In the genomic region with DNA sequence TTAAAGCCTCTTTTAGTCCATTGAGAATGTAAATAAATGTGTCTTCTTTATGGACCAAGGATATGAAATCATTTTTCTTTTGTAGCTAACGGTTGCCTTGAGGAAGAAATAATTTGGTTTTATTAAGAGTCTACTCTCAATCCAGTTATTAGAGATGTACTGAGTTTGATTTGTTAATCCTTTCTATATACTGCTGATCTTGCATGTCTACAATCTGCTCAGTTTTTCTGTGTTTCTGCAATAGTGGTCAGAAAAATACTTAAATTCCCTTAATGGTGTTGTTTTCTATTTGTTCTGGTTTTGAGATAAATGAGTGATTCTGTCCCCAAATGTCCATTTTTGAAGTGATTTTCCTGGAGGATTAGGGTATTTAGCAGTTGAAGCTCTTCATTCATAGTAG, we compare ENCODE assay signal across 26 cellular contexts.
"Had no signal": no experiment of that assay in that cellular context is flagged by ENCODE, and none has a peak within 500 bp of the region (broad histone marks: within the 10 kb centered on the region; RNA-seq: fewer than 3 reads in every experiment).

No MANE protein-coding gene starts in this region.

- H3K27ac ChIP-seq: breast epithelium, colonic mucosa, epithelial cell of prostate, gastroesophageal sphincter, thyroid gland, VCaP had no signal

- H3K4me3 ChIP-seq: breast epithelium, colonic mucosa, dorsolateral prefrontal cortex, gastroesophageal sphincter, thyroid gland had no signal

- H3K9me3 Mint-ChIP-seq: activated naive CD4-positive, alpha-beta T cell treated with anti-CD3 and anti-CD28 coated beads, Interleukin-2, amount 50 U/mL, for 72 hours; endodermal cell; mesothelial cell of epicardium; natural killer cell treated with Interleukin-12 subunit alpha and Interleukin-12 subunit beta and Interleukin-15 and Interleukin-18, amount 100 ng/mL, for 72 hours; stimulated activated naive CD8-positive, alpha-beta T cell treated with anti-CD3 and anti-CD28 coated beads, Interleukin-15, Interleukin-2, amounts not matched to agents 100 ng/mL and 50 ng/mL, for 24 hours had no signal

- H3K27ac Mint-ChIP-seq: activated naive CD4-positive, alpha-beta T cell treated with anti-CD3 and anti-CD28 coated beads, Interleukin-2, amount 50 U/mL, for 72 hours; endodermal cell; mesothelial cell of epicardium; natural killer cell treated with Interleukin-12 subunit alpha and Interleukin-12 subunit beta and Interleukin-15 and Interleukin-18, amount 100 ng/mL, for 72 hours; progenitor cell of endocrine pancreas; stimulated activated naive CD8-positive, alpha-beta T cell treated with anti-CD3 and anti-CD28 coated beads, Interleukin-15, Interleukin-2, amounts not matched to agents 100 ng/mL and 50 ng/mL, for 24 hours had no signal

- H3K4me3 Mint-ChIP-seq: endodermal cell; mesothelial cell of epicardium; natural killer cell treated with Interleukin-12 subunit alpha and Interleukin-12 subunit beta and Interleukin-15 and Interleukin-18, amount 100 ng/mL, for 72 hours; stimulated activated naive CD8-positive, alpha-beta T cell treated with anti-CD3 and anti-CD28 coated beads, Interleukin-15, Interleukin-2, amounts not matched to agents 100 ng/mL and 50 ng/mL, for 24 hours had no signal

- H3K9me3 ChIP-seq: breast epithelium, colonic mucosa, gastroesophageal sphincter, thyroid gland had no signal

- H3K4me1 ChIP-seq: breast epithelium, colonic mucosa, thyroid gland had no signal

- DNase-seq: activated CD4-positive, alpha-beta T cell treated with anti-CD3 and anti-CD28 coated beads, Interleukin-2, amount 50 U/mL, for 1 hour; activated CD8-positive, alpha-beta memory T cell treated with anti-CD3 and anti-CD28 coated beads for 24 hours; activated CD8-positive, alpha-beta memory T cell treated with anti-CD3 and anti-CD28 coated beads, Interleukin-2, amount 50 U/mL, for 4 hours; activated gamma-delta T cell; amniotic stem cell; colonic mucosa; dorsolateral prefrontal cortex; endodermal cell; head of caudate nucleus; hypothalamus; left ventricle myocardium superior; mammary epithelial cell; retina; stimulated activated CD4-positive, alpha-beta T cell treated with anti-CD3 and anti-CD28 coated beads, Interleukin-2, amount 100 ng/mL, for 48 hours; substantia nigra; thyroid gland had no signal

- H3K36me3 ChIP-seq: colonic mucosa had no signal

- H3K27me3 Mint-ChIP-seq: natural killer cell treated with Interleukin-12 subunit alpha and Interleukin-12 subunit beta and Interleukin-15 and Interleukin-18, amount 100 ng/mL, for 72 hours; progenitor cell of endocrine pancreas; stimulated activated naive CD8-positive, alpha-beta T cell treated with anti-CD3 and anti-CD28 coated beads, Interleukin-15, Interleukin-2, amounts not matched to agents 100 ng/mL and 50 ng/mL, for 24 hours had no signal

- ATAC-seq: activated CD4-positive, CD25-positive, alpha-beta regulatory T cell treated with anti-CD3 and anti-CD28 coated beads, Interleukin-2, amount 50 U/mL, for 24 hours; activated naive CD4-positive, alpha-beta T cell treated with anti-CD3 and anti-CD28 coated beads, Interleukin-2, amount 50 U/mL, for 72 hours; gastroesophageal sphincter; left ventricle myocardium superior; natural killer cell treated with Interleukin-12 subunit alpha and Interleukin-12 subunit beta and Interleukin-15 and Interleukin-18, amount 100 ng/mL, for 72 hours had no signal

- H3K4me1 Mint-ChIP-seq: mesothelial cell of epicardium had no signal

- H3K27me3 ChIP-seq: breast epithelium, colonic mucosa, dorsolateral prefrontal cortex, gastroesophageal sphincter, thyroid gland had no signal
